Comparison of ENCODE assay signal across 1 cellular context in the genomic region with DNA sequence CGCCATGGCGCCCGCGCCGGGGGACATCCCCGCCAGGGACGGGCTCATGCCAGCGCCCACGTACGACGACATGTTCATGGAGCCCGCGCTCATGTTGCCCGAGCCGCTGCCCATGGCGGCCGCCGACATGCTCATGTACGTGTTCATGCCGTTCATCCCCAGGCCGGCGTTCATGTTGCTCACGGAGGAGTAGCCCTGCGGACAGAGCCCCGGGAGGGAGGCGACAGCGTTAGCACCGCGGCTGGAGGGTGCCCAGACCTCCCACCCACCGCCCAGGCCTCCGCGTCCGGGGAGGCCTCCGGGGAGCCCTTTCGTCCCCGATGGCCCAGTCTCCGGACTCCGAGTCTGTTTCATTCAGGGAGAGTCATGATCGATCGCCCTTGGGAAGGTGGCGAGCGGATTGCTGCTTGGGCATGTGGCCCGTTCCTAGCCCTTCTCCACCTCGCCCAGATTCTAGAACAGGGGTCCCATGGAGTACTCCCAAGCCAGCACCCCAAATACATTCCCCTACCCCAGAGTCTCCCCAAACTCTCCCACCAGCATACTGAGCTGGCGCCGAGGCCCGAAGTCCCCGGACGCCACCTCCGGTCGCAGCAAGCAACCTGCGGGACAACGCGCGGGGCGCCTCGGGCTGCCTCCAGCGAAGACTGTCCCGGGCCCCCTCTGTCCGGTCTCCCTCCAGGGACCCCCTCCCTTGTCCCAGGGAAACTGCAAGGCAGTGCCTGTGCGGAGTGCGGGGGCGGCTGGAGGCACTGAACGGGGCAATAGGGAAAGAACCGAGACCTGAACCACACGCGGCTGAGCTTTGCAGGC.
A peak's percentile ranks its signal among the peaks of the same experiment; 100 is the strongest.
TF ChIP-seq lines count a peak whose summit lies in the region.

No MANE protein-coding gene starts in this region.

TF ChIP-seq in A549, 52 proteins besides CTCF, POLR2A, EP300 and RAD21 (continued from another document):
- no peak for TF ChIP-seq MYC (IDR thresholded peaks at IDR 0.05; ENCODE audit: borderline replicate concordance, low read length)
- no peak for TF ChIP-seq ZSCAN20 (CRISPR knock-in tag; IDR thresholded peaks at IDR 0.05)
- TF ChIP-seq FOSB (CRISPR knock-in tag; IDR thresholded peaks at IDR 0.05): no peak
- TF ChIP-seq SMC3 (IDR thresholded peaks at IDR 0.05): peak; percentile 8; the same call in 1 of the 3 replicates
- TF ChIP-seq, protein P1, sequence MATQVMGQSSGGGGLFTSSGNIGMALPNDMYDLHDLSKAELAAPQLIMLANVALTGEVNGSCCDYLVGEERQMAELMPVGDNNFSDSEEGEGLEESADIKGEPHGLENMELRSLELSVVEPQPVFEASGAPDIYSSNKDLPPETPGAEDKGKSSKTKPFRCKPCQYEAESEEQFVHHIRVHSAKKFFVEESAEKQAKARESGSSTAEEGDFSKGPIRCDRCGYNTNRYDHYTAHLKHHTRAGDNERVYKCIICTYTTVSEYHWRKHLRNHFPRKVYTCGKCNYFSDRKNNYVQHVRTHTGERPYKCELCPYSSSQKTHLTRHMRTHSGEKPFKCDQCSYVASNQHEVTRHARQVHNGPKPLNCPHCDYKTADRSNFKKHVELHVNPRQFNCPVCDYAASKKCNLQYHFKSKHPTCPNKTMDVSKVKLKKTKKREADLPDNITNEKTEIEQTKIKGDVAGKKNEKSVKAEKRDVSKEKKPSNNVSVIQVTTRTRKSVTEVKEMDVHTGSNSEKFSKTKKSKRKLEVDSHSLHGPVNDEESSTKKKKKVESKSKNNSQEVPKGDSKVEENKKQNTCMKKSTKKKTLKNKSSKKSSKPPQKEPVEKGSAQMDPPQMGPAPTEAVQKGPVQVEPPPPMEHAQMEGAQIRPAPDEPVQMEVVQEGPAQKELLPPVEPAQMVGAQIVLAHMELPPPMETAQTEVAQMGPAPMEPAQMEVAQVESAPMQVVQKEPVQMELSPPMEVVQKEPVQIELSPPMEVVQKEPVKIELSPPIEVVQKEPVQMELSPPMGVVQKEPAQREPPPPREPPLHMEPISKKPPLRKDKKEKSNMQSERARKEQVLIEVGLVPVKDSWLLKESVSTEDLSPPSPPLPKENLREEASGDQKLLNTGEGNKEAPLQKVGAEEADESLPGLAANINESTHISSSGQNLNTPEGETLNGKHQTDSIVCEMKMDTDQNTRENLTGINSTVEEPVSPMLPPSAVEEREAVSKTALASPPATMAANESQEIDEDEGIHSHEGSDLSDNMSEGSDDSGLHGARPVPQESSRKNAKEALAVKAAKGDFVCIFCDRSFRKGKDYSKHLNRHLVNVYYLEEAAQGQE (IDR thresholded peaks at IDR 0.05): no peak
- TF ChIP-seq, protein P2, sequence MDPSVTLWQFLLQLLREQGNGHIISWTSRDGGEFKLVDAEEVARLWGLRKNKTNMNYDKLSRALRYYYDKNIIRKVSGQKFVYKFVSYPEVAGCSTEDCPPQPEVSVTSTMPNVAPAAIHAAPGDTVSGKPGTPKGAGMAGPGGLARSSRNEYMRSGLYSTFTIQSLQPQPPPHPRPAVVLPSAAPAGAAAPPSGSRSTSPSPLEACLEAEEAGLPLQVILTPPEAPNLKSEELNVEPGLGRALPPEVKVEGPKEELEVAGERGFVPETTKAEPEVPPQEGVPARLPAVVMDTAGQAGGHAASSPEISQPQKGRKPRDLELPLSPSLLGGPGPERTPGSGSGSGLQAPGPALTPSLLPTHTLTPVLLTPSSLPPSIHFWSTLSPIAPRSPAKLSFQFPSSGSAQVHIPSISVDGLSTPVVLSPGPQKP (IDR thresholded peaks at IDR 0.05; ENCODE audit: low read depth, low read length): no peak
- TF ChIP-seq RFX5 (IDR thresholded peaks at IDR 0.05): no peak
- TF ChIP-seq FOSL2 (IDR thresholded peaks at IDR 0.05): no peak
- TF ChIP-seq FOSL2 (CRISPR knock-in tag; IDR thresholded peaks at IDR 0.05): no peak
- TF ChIP-seq, protein P3, sequence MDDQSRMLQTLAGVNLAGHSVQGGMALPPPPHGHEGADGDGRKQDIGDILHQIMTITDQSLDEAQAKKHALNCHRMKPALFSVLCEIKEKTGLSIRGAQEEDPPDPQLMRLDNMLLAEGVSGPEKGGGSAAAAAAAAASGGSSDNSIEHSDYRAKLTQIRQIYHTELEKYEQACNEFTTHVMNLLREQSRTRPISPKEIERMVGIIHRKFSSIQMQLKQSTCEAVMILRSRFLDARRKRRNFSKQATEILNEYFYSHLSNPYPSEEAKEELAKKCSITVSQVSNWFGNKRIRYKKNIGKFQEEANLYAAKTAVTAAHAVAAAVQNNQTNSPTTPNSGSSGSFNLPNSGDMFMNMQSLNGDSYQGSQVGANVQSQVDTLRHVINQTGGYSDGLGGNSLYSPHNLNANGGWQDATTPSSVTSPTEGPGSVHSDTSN (IDR thresholded peaks at IDR 0.05): no peak
- TF ChIP-seq TFCP2L1 (CRISPR knock-in tag; IDR thresholded peaks at IDR 0.05): no peak
- TF ChIP-seq HOXB13 (CRISPR knock-in tag; IDR thresholded peaks at IDR 0.05; ENCODE audit: low read depth): no peak
- TF ChIP-seq, protein P4, sequence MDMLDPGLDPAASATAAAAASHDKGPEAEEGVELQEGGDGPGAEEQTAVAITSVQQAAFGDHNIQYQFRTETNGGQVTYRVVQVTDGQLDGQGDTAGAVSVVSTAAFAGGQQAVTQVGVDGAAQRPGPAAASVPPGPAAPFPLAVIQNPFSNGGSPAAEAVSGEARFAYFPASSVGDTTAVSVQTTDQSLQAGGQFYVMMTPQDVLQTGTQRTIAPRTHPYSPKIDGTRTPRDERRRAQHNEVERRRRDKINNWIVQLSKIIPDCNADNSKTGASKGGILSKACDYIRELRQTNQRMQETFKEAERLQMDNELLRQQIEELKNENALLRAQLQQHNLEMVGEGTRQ (IDR thresholded peaks at IDR 0.05): no peak
- no peak for TF ChIP-seq TP53 (CRISPR knock-in tag; IDR thresholded peaks at IDR 0.05)
- TF ChIP-seq, protein P5, sequence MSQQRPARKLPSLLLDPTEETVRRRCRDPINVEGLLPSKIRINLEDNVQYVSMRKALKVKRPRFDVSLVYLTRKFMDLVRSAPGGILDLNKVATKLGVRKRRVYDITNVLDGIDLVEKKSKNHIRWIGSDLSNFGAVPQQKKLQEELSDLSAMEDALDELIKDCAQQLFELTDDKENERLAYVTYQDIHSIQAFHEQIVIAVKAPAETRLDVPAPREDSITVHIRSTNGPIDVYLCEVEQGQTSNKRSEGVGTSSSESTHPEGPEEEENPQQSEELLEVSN (IDR thresholded peaks at IDR 0.05; ENCODE audit: borderline replicate concordance, low read depth): no peak; the same call in 1 of the 2 replicates
- peak; percentile 58; the same call in 1 of the 2 replicates for TF ChIP-seq RNF2 (IDR thresholded peaks at IDR 0.05; ENCODE audit: borderline replicate concordance, low read depth)
- TF ChIP-seq JUNB (IDR thresholded peaks at IDR 0.05): no peak
- no peak for TF ChIP-seq SREBF2 (IDR thresholded peaks at IDR 0.05)
- TF ChIP-seq, protein P6, sequence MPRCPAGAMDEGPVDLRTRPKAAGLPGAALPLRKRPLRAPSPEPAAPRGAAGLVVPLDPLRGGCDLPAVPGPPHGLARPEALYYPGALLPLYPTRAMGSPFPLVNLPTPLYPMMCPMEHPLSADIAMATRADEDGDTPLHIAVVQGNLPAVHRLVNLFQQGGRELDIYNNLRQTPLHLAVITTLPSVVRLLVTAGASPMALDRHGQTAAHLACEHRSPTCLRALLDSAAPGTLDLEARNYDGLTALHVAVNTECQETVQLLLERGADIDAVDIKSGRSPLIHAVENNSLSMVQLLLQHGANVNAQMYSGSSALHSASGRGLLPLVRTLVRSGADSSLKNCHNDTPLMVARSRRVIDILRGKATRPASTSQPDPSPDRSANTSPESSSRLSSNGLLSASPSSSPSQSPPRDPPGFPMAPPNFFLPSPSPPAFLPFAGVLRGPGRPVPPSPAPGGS (IDR thresholded peaks at IDR 0.05): no peak
- TF ChIP-seq ZC3H11A (IDR thresholded peaks at IDR 0.05): no peak
- no peak for TF ChIP-seq BHLHE40 (IDR thresholded peaks at IDR 0.05; ENCODE audit: low read depth, low read length)
- TF ChIP-seq RCOR1 (IDR thresholded peaks at IDR 0.05; ENCODE audit: low read depth, low read length): no peak
- no peak for TF ChIP-seq RARB (CRISPR knock-in tag; IDR thresholded peaks at IDR 0.05)
- TF ChIP-seq MAFK (IDR thresholded peaks at IDR 0.05; ENCODE audit: partially characterized antibody): no peak
- no peak for TF ChIP-seq CHD4 (IDR thresholded peaks at IDR 0.05; ENCODE audit: borderline replicate concordance)
- TF ChIP-seq GATA3 (IDR thresholded peaks at IDR 0.05; ENCODE audit: borderline replicate concordance): no peak
- TF ChIP-seq KDM5A (IDR thresholded peaks at IDR 0.05): peak; percentile 23; the same call in 1 of the 2 replicates
- TF ChIP-seq, protein P7, sequence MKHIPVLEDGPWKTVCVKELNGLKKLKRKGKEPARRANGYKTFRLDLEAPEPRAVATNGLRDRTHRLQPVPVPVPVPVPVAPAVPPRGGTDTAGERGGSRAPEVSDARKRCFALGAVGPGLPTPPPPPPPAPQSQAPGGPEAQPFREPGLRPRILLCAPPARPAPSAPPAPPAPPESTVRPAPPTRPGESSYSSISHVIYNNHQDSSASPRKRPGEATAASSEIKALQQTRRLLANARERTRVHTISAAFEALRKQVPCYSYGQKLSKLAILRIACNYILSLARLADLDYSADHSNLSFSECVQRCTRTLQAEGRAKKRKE (CRISPR knock-in tag; IDR thresholded peaks at IDR 0.05; ENCODE audit: low read depth): no peak
- no peak for TF ChIP-seq MAZ (IDR thresholded peaks at IDR 0.05; ENCODE audit: borderline replicate concordance, low read depth, low read length)
- TF ChIP-seq ESRRA (IDR thresholded peaks at IDR 0.05; ENCODE audit: borderline replicate concordance, low read length): no peak
- TF ChIP-seq CBX8 (IDR thresholded peaks at IDR 0.05): no peak
- TF ChIP-seq, protein P8, sequence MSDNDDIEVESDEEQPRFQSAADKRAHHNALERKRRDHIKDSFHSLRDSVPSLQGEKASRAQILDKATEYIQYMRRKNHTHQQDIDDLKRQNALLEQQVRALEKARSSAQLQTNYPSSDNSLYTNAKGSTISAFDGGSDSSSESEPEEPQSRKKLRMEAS (IDR thresholded peaks at IDR 0.05): peak; percentile 36; the same call in 1 of the 2 replicates
